15 cellular contexts compared by ENCODE assay signal in genomic region chr13:32901994-32902780, GRCh38.
A peak's percentile ranks its signal among the peaks of the same experiment; 100 is the strongest.
DNase-seq lines count a peak whose midpoint lies in the region; ATAC-seq and TF ChIP-seq lines count a peak whose summit lies in the region.
"Had no signal": no experiment of that assay in that cellular context is flagged by ENCODE, and none has a peak within 500 bp of the region (broad histone marks: within the 10 kb centered on the region; RNA-seq: fewer than 3 reads in every experiment).

No MANE protein-coding gene starts in this region.

- CTCF ChIA-PET in GM10248 (lab: Yijun Ruan, JAX), result interaction anchor here (1.5 kb wide), 1 partner anchor 9 kb away, joined by 4 read pairs; no protein-coding TSS in a partner anchor

- TF ChIP-seq EP300 in gastroesophageal sphincter (IDR thresholded peaks at IDR 0.05), result no peak

- POLR2A ChIA-PET in GM10248 (lab: Yijun Ruan, JAX), result no interaction called here

- no peaks in the 10 kb centered on the region for H3K9me3 ChIP-seq in ascending aorta
- no peaks in the 10 kb centered on the region for H3K9me3 ChIP-seq in gastroesophageal sphincter
- peaks cover 3% of the 10 kb centered on the region for H3K9me3 ChIP-seq in psoas muscle
- H3K9me3 ChIP-seq: A549, Caco-2, right lobe of liver had no signal

- no peaks in the 10 kb centered on the region for H3K79me2 ChIP-seq in ACC112 (ENCODE audit: control insufficient read depth, insufficient read depth, low read length, unreplicated experiment)

- no peak for TF ChIP-seq CTCF in ascending aorta (IDR thresholded peaks at IDR 0.05)
- no peak for TF ChIP-seq CTCF in gastroesophageal sphincter (IDR thresholded peaks at IDR 0.05)
- no peak for TF ChIP-seq CTCF in psoas muscle (IDR thresholded peaks at IDR 0.05)
- no peak for TF ChIP-seq CTCF in GM10248 (IDR thresholded peaks at IDR 0.05; ENCODE audit: control extremely low read depth, extremely low read depth, low read depth, missing control alignments)

- H2AFZ ChIP-seq in ACC112 (ENCODE audit: low read length, unreplicated experiment), result peak overlapping the region; percentile 28

- 62 to 71% methylated on average over 2 to 3 of the region's 3 CpGs for WGBS in gastroesophageal sphincter (ENCODE audit: low coverage in 1 of 2), 2 donors
- WGBS in psoas muscle, 3 donors, result 68 to 86% (median 78%) methylated on average over 3 of the region's 3 CpGs

- ATAC-seq in gastroesophageal sphincter, result peak; percentile 72
- ATAC-seq in psoas muscle, result peak; percentile 39 to 71 (median 60)
- no peak for ATAC-seq in HG02798 (IDR thresholded peaks at IDR 0.05; ENCODE audit: poor library complexity, unreplicated experiment)
- no peak for ATAC-seq in HG03097 (IDR thresholded peaks at IDR 0.05; ENCODE audit: low FRiP score, unreplicated experiment)
- ATAC-seq: A549; naive thymus-derived CD4-positive, alpha-beta T cell had no signal

- TF ChIP-seq POLR2A in gastroesophageal sphincter (IDR thresholded peaks at IDR 0.05), result no peak

- no peak for DNase-seq in ascending aorta (ENCODE audit: low spot score in 2 of 2)
- peak; percentile 46 to 76 for DNase-seq in psoas muscle
- DNase-seq in GM10248 (ENCODE audit: extremely low spot score), result no peak
- no peak for DNase-seq in cerebellum (ENCODE audit: low spot score)
- DNase-seq: cerebellar nuclear complex, NCI-H2107, SHP77 treated with DMSO at 0.1 percent for 48 hours had no signal

- H3K27ac ChIP-seq in ACC112 (ENCODE audit: low read depth, low read length) (no peak overlapping the region), ascending aorta (peak overlapping the region; percentile 60 to 72), gastroesophageal sphincter (peak overlapping the region in 3 of 4 donors; percentile 51 to 66 (median 66)), psoas muscle (peak overlapping the region; percentile 46)
- H3K27ac ChIP-seq: A549, right lobe of liver had no signal

- no peaks in the 10 kb centered on the region for H3K36me3 ChIP-seq in ACC112 (ENCODE audit: insufficient read depth, low read length)
- no peaks in the 10 kb centered on the region for H3K36me3 ChIP-seq in ascending aorta
- no peaks in the 10 kb centered on the region for H3K36me3 ChIP-seq in gastroesophageal sphincter
- H3K36me3 ChIP-seq in psoas muscle (ENCODE audit: insufficient read depth in 1 of 2, low read depth in 1 of 2), result no peaks in the 10 kb centered on the region
- H3K36me3 ChIP-seq: right lobe of liver had no signal

- intact Hi-C loops in ascending aorta (cut with DNase I) (no loop called here), psoas muscle (cut with DNase I) (no loop called here)

- no peak overlapping the region for H3K4me3 ChIP-seq in ACC112 (ENCODE audit: low read depth, low read length)
- H3K4me3 ChIP-seq in ascending aorta, result peak overlapping the region in 1 of 2 donors; percentile 35
- no peak overlapping the region for H3K4me3 ChIP-seq in gastroesophageal sphincter
- peak overlapping the region; percentile 8 for H3K4me3 ChIP-seq in psoas muscle
- H3K4me3 ChIP-seq: A549, right lobe of liver had no signal

- peaks cover 15% of the 10 kb centered on the region for H3K4me1 ChIP-seq in ACC112 (ENCODE audit: control insufficient read depth, insufficient read depth, low read length, unreplicated experiment)
- peaks cover 0 to 13% of the 10 kb centered on the region in 2 donors for H3K4me1 ChIP-seq in ascending aorta
- peaks cover 0 to 37% (median 8%) of the 10 kb centered on the region in 3 donors for H3K4me1 ChIP-seq in gastroesophageal sphincter
- H3K4me1 ChIP-seq in psoas muscle, result no peaks in the 10 kb centered on the region
- H3K4me1 ChIP-seq: A549, right lobe of liver had no signal

- H3K27me3 ChIP-seq in ACC112 (ENCODE audit: insufficient read depth, low read length) (0 out of 2 replicates have a peak, but pooled peaks cover 3% of the 10 kb centered on the region), ascending aorta (no peaks in the 10 kb centered on the region), gastroesophageal sphincter (no peaks in the 10 kb centered on the region), psoas muscle (ENCODE audit: insufficient read depth in 3 of 3, low read length in 2 of 3) (no peaks in the 10 kb centered on the region)
- H3K27me3 ChIP-seq: right lobe of liver had no signal

Comparison
In these comparisons a context has a peak if more than half of its experiments do, and no peak if none do; other contexts are left out.
1. DNase-seq: peak in psoas muscle (2 of 2); none in ascending aorta (0 of 2), GM10248 (single experiment) and cerebellum (single experiment).
2. ATAC-seq: peak in gastroesophageal sphincter (single experiment) and psoas muscle (4 of 4); none in HG02798 (single experiment) and HG03097 (single experiment).